ENCODE assay signal across 12 cellular contexts in genomic region chr6:113120214-113120576, GRCh38.
DNase-seq lines count a peak whose midpoint lies in the region; FAIRE-seq and TF ChIP-seq lines count a peak whose summit lies in the region.
"Had no signal": no experiment of that assay in that cellular context is flagged by ENCODE, and none has a peak within 500 bp of the region (broad histone marks: within the 10 kb centered on the region; RNA-seq: fewer than 3 reads in every experiment).

No MANE protein-coding gene starts in this region.

- dilution Hi-C loops in keratinocyte (cut with MboI; ENCODE audit: extremely low pct_ligation_motif_present, low sequenced_read_pairs) = no loop called here

- H2AFZ ChIP-seq in keratinocyte (ENCODE audit: control insufficient read depth, low read length) = no peak overlapping the region

- no peaks in the 10 kb centered on the region for H3K27me3 Mint-ChIP-seq in activated T-helper 1 cell treated with anti-CD3 and anti-CD28 coated beads, Interleukin-12 subunit alpha, Interleukin-12 subunit beta, Interleukin-2, Interleukin-4 antibody, amounts not matched to agents 30 ng/mL and 10 ng/mL and 1 ng/mL, durations not matched to agents 14 hours and 24 hours and 36 hours (ENCODE audit: insufficient read depth)
- H3K27me3 Mint-ChIP-seq: stimulated activated memory B cell treated with anti-CD40 and anti-IgM and Interleukin-4, amounts not matched to agents 10 μg/mL and 1 μg/mL and 100 μg/mL, for 72 hours had no signal

- peaks cover 3% of the 10 kb centered on the region for H3K9me3 Mint-ChIP-seq in activated T-helper 1 cell treated with anti-CD3 and anti-CD28 coated beads, Interleukin-12 subunit alpha, Interleukin-12 subunit beta, Interleukin-2, Interleukin-4 antibody, amounts not matched to agents 30 ng/mL and 10 ng/mL and 1 ng/mL, durations not matched to agents 14 hours and 24 hours and 36 hours

- H3K9me3 ChIP-seq in keratinocyte (ENCODE audit: control insufficient read depth, low read depth, low read length) (peaks cover 5% of the 10 kb centered on the region), ovary (no peaks in the 10 kb centered on the region)

- H3K27ac Mint-ChIP-seq in activated T-helper 1 cell treated with anti-CD3 and anti-CD28 coated beads, Interleukin-12 subunit alpha, Interleukin-12 subunit beta, Interleukin-2, Interleukin-4 antibody, amounts not matched to agents 30 ng/mL and 10 ng/mL and 1 ng/mL, durations not matched to agents 14 hours and 24 hours and 36 hours = no peak overlapping the region
- H3K27ac Mint-ChIP-seq: stimulated activated memory B cell treated with anti-CD40 and anti-IgM and Interleukin-4, amounts not matched to agents 10 μg/mL and 1 μg/mL and 100 μg/mL, for 72 hours had no signal

- DNase-seq in AG04449 (ENCODE audit: low read depth, low spot score) (peak; percentile 88), Kasumi-1 (lab: John Stamatoyannopoulos, UW) (peak; percentile 26 to 52), amniotic epithelial cell (ENCODE audit: low read depth) (peak; percentile 99), keratinocyte (ENCODE audit: low read depth, low spot score) (peak; percentile 52), ovary (no peak), hippocampal formation (lab: John Stamatoyannopoulos, UW) (no peak), anterior cingulate cortex (lab: John Stamatoyannopoulos, UW) (no peak)
- no peak for DNase-seq in activated T-helper 1 cell treated with anti-CD3 and anti-CD28 coated beads, Interleukin-12 subunit alpha, Interleukin-12 subunit beta, Interleukin-2, Interleukin-4 antibody, amounts not matched to agents 30 ng/mL and 10 ng/mL and 1 ng/mL, durations not matched to agents 14 hours and 24 hours and 36 hours (ENCODE audit: low spot score)
- DNase-seq: activated T-cell treated with anti-CD3 and anti-CD28 coated beads for 4 hours, NCI-H2107 had no signal

- no peaks in the 10 kb centered on the region for H4K20me1 ChIP-seq in keratinocyte (ENCODE audit: control insufficient read depth, extremely low read depth, insufficient read depth, low read length)

- FAIRE-seq in keratinocyte (lab: Jason Lieb, UNC) = no peak

- H3K27ac ChIP-seq in keratinocyte (ENCODE audit: control insufficient read depth, insufficient read depth, low read length) (peak overlapping the region; percentile 59), ovary (no peak overlapping the region)
- H3K27ac ChIP-seq: C4-2B had no signal

- no peaks in the 10 kb centered on the region for H3K27me3 ChIP-seq in keratinocyte (ENCODE audit: control insufficient read depth, extremely low read depth, insufficient read depth, low read length)
- no peaks in the 10 kb centered on the region for H3K27me3 ChIP-seq in ovary

- no peak for TF ChIP-seq POLR2A in ovary (IDR thresholded peaks at IDR 0.05)

- 60 to 76% (median 71%) methylated on average over 2 of the region's 2 CpGs for WGBS in ovary, 3 donors

- no peak overlapping the region for H3K9ac ChIP-seq in keratinocyte (ENCODE audit: control insufficient read depth, extremely low read depth, insufficient read depth, low read length)

- no peaks in the 10 kb centered on the region for H3K4me1 Mint-ChIP-seq in activated T-helper 1 cell treated with anti-CD3 and anti-CD28 coated beads, Interleukin-12 subunit alpha, Interleukin-12 subunit beta, Interleukin-2, Interleukin-4 antibody, amounts not matched to agents 30 ng/mL and 10 ng/mL and 1 ng/mL, durations not matched to agents 14 hours and 24 hours and 36 hours (ENCODE audit: low read depth)
- H3K4me1 Mint-ChIP-seq: stimulated activated memory B cell treated with anti-CD40 and anti-IgM and Interleukin-4, amounts not matched to agents 10 μg/mL and 1 μg/mL and 100 μg/mL, for 72 hours had no signal

- H3K4me1 ChIP-seq in keratinocyte (ENCODE audit: control insufficient read depth, extremely low read depth, insufficient read depth, low read length) = peaks cover 28% of the 10 kb centered on the region
- no peaks in the 10 kb centered on the region for H3K4me1 ChIP-seq in ovary (ENCODE audit: insufficient read depth)

- H3K4me3 Mint-ChIP-seq in activated T-helper 1 cell treated with anti-CD3 and anti-CD28 coated beads, Interleukin-12 subunit alpha, Interleukin-12 subunit beta, Interleukin-2, Interleukin-4 antibody, amounts not matched to agents 30 ng/mL and 10 ng/mL and 1 ng/mL, durations not matched to agents 14 hours and 24 hours and 36 hours = no peak overlapping the region
- H3K4me3 Mint-ChIP-seq: stimulated activated memory B cell treated with anti-CD40 and anti-IgM and Interleukin-4, amounts not matched to agents 10 μg/mL and 1 μg/mL and 100 μg/mL, for 72 hours had no signal

- CTCF ChIA-PET in AG04449 (lab: Yijun Ruan, JAX) = interaction anchor here (1.0 to 1.5 kb wide), 4 partner anchors 62 to 738 kb away, joined by 3 to 4 read pairs (median 3); no protein-coding TSS in a partner anchor

- H3K4me2 ChIP-seq in keratinocyte (ENCODE audit: control insufficient read depth, extremely low read depth, insufficient read depth, low read depth, low read length) = peak overlapping the region; percentile 56

- H3K79me2 ChIP-seq in keratinocyte (ENCODE audit: control insufficient read depth, insufficient read depth, low read length) = no peaks in the 10 kb centered on the region

- intact Hi-C loops in ovary (cut with DNase I) = no loop called here
- intact Hi-C loops in activated T-helper 1 cell treated with anti-CD3 and anti-CD28 coated beads, Interleukin-12 subunit alpha, Interleukin-12 subunit beta, Interleukin-2, Interleukin-4 antibody, amounts not matched to agents 30 ng/mL and 10 ng/mL and 1 ng/mL, durations not matched to agents 14 hours and 24 hours and 36 hours (cut with micrococcal nuclease) = no loop called here

- TF ChIP-seq CTCF in AG04449 (IDR thresholded peaks at IDR 0.05; ENCODE audit: insufficient read depth, low read length, missing control alignments) = no peak
- TF ChIP-seq CTCF in keratinocyte (optimal IDR thresholded peaks at IDR 0.05 in 1 of 3, IDR thresholded peaks at IDR 0.05 in 1 of 3, conservative IDR thresholded peaks at IDR 0.05 in 1 of 3; ENCODE audit: extremely low read depth in 1 of 3, insufficient read depth in 2 of 3, low read length in 3 of 3) = no peak
- no peak for TF ChIP-seq CTCF in ovary (IDR thresholded peaks at IDR 0.05)

- H3K9me1 ChIP-seq in keratinocyte (ENCODE audit: control insufficient read depth, extremely low read depth, insufficient read depth, low read length) = no peaks in the 10 kb centered on the region

- H3K36me3 ChIP-seq in keratinocyte (ENCODE audit: control insufficient read depth in 2 of 2, extremely low read depth in 1 of 2, insufficient read depth in 2 of 2, low read length in 2 of 2) (no peaks in the 10 kb centered on the region), ovary (no peaks in the 10 kb centered on the region)

- no peak overlapping the region for H3K4me3 ChIP-seq in AG04449 (ENCODE audit: low read depth, low read length)
- H3K4me3 ChIP-seq in keratinocyte (ENCODE audit: control insufficient read depth in 2 of 3, extremely low read depth in 1 of 3, insufficient read depth in 2 of 3, low read depth in 1 of 3, low read length in 3 of 3) = no peak overlapping the region
- no peak overlapping the region for H3K4me3 ChIP-seq in ovary

- TF ChIP-seq EP300 in ovary (IDR thresholded peaks at IDR 0.05) = no peak

- POLR2A ChIA-PET in AG04449 (lab: Yijun Ruan, JAX) = interaction anchor here (0.9 to 2.2 kb wide), 6 partner anchors 52 to 739 kb away, joined by 3 to 11 read pairs (median 3); no protein-coding TSS in a partner anchor

- no peaks in the 10 kb centered on the region for H3K36me3 Mint-ChIP-seq in activated T-helper 1 cell treated with anti-CD3 and anti-CD28 coated beads, Interleukin-12 subunit alpha, Interleukin-12 subunit beta, Interleukin-2, Interleukin-4 antibody, amounts not matched to agents 30 ng/mL and 10 ng/mL and 1 ng/mL, durations not matched to agents 14 hours and 24 hours and 36 hours (ENCODE audit: low read depth)
- H3K36me3 Mint-ChIP-seq: stimulated activated memory B cell treated with anti-CD40 and anti-IgM and Interleukin-4, amounts not matched to agents 10 μg/mL and 1 μg/mL and 100 μg/mL, for 72 hours had no signal

Comparison
In these comparisons a context has a peak if more than half of its experiments do, and no peak if none do; other contexts are left out.
1. DNase-seq: peak in AG04449 (single experiment), Kasumi-1 (2 of 2), amniotic epithelial cell (single experiment) and keratinocyte (single experiment); none in ovary (0 of 5), activated T-helper 1 cell treated with anti-CD3 and anti-CD28 coated beads, Interleukin-12 subunit alpha, Interleukin-12 subunit beta, Interleukin-2, Interleukin-4 antibody, amounts not matched to agents 30 ng/mL and 10 ng/mL and 1 ng/mL, durations not matched to agents 14 hours and 24 hours and 36 hours (single experiment), hippocampal formation (0 of 2) and anterior cingulate cortex (0 of 58).